ENCODE assay signal across 7 cellular contexts in the genomic region with DNA sequence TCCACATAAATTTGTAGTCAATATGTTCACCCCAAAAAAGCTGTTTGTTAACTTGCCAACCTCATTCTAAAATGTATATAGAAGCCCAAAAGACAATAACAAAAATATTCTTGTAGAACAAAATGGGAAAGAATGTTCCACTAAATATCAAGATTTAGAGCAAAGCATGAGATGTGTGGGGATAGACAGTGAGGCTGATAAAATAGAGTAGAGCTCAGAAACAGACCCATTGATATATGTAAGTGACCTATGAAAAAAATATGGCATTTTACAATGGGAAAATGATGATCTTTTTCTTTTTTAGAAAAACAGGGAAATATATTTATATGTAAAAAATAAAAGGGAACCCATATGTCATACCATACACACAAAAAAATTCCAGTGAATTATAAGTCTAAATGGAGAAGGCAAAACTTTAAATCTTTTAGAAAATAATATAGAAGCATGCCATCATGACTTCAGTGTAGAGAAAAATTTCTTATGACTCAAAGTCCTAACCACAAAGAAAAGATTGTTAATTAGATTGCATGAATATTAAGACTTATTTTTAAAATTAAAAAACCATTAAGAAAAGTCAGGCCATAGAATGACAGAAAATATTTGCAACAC.
"Had no signal": no experiment of that assay in that cellular context is flagged by ENCODE, and none has a peak within 500 bp of the region (broad histone marks: within the 10 kb centered on the region; RNA-seq: fewer than 3 reads in every experiment).

No MANE protein-coding gene starts in this region.

- ATAC-seq: GM23338, HepG2 had no signal

- DNase-seq: H9, HCEC 1CT had no signal

- FAIRE-seq: H1, H54, HepG2 had no signal

- H3K4me3 ChIP-seq: GM23338 had no signal

- H3K27ac ChIP-seq: HL-60 had no signal

- H3K4me2 ChIP-seq: GM23338 had no signal

- H2AFZ ChIP-seq: GM23338 had no signal
